In genomic region chr17:41215681-41216080, GRCh38 we compare ENCODE assay signal across 42 cellular contexts. TPM values are rescaled to one million over a fixed set of nuclear protein-coding genes. Genes with fewer than 3 reads are reported as not detected.
"Had no signal": no experiment of that assay in that cellular context is flagged by ENCODE, and none has a peak within 500 bp of the region (broad histone marks: within the 10 kb centered on the region; RNA-seq: fewer than 3 reads in every experiment).

No MANE protein-coding gene starts in this region.

- H3K9me3 Mint-ChIP-seq: activated T-helper 2 cell treated with anti-CD3 and anti-CD28 coated beads, Interferon-gamma antibody, Interleukin-2, Interleukin-4, amounts not matched to agents 10 μg/mL and 5 μg/mL and 100 μg/mL, durations not matched to agents 14 hours and 24 hours and 36 hours had no signal

- H3K36me3 ChIP-seq: adrenal gland, ascending aorta, brain microvascular endothelial cell, breast epithelium, cardiac muscle cell had no signal

- H3K4me1 Mint-ChIP-seq: activated naive CD4-positive, alpha-beta T cell treated with anti-CD3 and anti-CD28 coated beads, Interleukin-2, amount 10 ng/mL, durations not matched to agents 7 days and 5 days; activated naive CD8-positive, alpha-beta T cell treated with anti-CD3 and anti-CD28 coated beads, Interleukin-2, amount 10 ng/mL, durations not matched to agents 7 days and 5 days; brain; central memory CD8-positive, alpha-beta T cell had no signal

- H3K27ac ChIP-seq: adrenal gland, ascending aorta, body of pancreas, brain microvascular endothelial cell, breast epithelium, cardiac muscle cell had no signal

- DNase-seq: activated effector memory CD4-positive, alpha-beta T cell treated with anti-CD3 and anti-CD28 coated beads, Interleukin-2, amount 50 U/mL, for 16 hours; activated effector memory CD4-positive, alpha-beta T cell treated with Interleukin-2 at 50 U/mL for 16 hours; activated gamma-delta T cell; activated gamma-delta T cell treated with Interleukin-2 at 50 U/mL for 16 hours; activated naive CD4-positive, alpha-beta T cell; activated naive CD4-positive, alpha-beta T cell treated with anti-CD3 and anti-CD28 coated beads for 36 hours; activated naive CD4-positive, alpha-beta T cell treated with anti-CD3 and anti-CD28 coated beads, Interleukin-2, amount 10 ng/mL, durations not matched to agents 7 days and 5 days; activated naive CD4-positive, alpha-beta T cell treated with anti-CD3 and anti-CD28 coated beads, Interleukin-2, amount 50 U/mL, for 16 hours; activated naive CD8-positive, alpha-beta T cell treated with anti-CD3 and anti-CD28 coated beads for 36 hours; activated naive CD8-positive, alpha-beta T cell treated with anti-CD3 and anti-CD28 coated beads, Interleukin-2, amount 10 ng/mL, durations not matched to agents 7 days and 5 days; activated naive CD8-positive, alpha-beta T cell treated with anti-CD3 and anti-CD28 coated beads, Interleukin-2, amount 50 U/mL, for 24 hours; activated T-cell treated with anti-CD3 and anti-CD28 coated beads, Interleukin-2, amount 50 U/mL, for 1 hour; activated T-cell treated with anti-CD3 and anti-CD28 coated beads, Interleukin-2, amount 50 U/mL, for 24 hours; activated T-cell treated with anti-CD3 and anti-CD28 coated beads, Interleukin-2, amount 50 U/mL, for 4 hours; activated T-cell treated with anti-CD3 and anti-CD28 coated beads, Interleukin-2, amount 50 U/mL, for 48 hours; activated T-cell treated with anti-CD3 and anti-CD28 coated beads, Interleukin-2, amount 50 U/mL, for 72 hours; adrenal gland; amniotic stem cell; amygdala; anterior cingulate cortex; aorta; body of pancreas; brain microvascular endothelial cell; caudate nucleus; central memory CD4-positive, alpha-beta T cell; cerebellar nuclear complex had no signal

- H3K36me3 Mint-ChIP-seq: activated naive CD4-positive, alpha-beta T cell treated with anti-CD3 and anti-CD28 coated beads, Interleukin-2, amount 10 ng/mL, durations not matched to agents 7 days and 5 days; activated naive CD8-positive, alpha-beta T cell treated with anti-CD3 and anti-CD28 coated beads for 36 hours; activated naive CD8-positive, alpha-beta T cell treated with anti-CD3 and anti-CD28 coated beads, Interleukin-2, amount 10 ng/mL, durations not matched to agents 7 days and 5 days; brain had no signal

- H3K4me3 Mint-ChIP-seq: activated naive CD4-positive, alpha-beta T cell treated with anti-CD3 and anti-CD28 coated beads for 36 hours; activated naive CD4-positive, alpha-beta T cell treated with anti-CD3 and anti-CD28 coated beads, Interleukin-2, amount 10 ng/mL, durations not matched to agents 7 days and 5 days; activated naive CD8-positive, alpha-beta T cell; activated naive CD8-positive, alpha-beta T cell treated with anti-CD3 and anti-CD28 coated beads for 36 hours; activated naive CD8-positive, alpha-beta T cell treated with anti-CD3 and anti-CD28 coated beads, Interleukin-2, amount 10 ng/mL, durations not matched to agents 7 days and 5 days; activated naive CD8-positive, alpha-beta T cell treated with anti-CD3 and anti-CD28 coated beads, Interleukin-2, amount 50 U/mL, for 24 hours; activated T-cell treated with anti-CD3 and anti-CD28 coated beads, Interleukin-2, amount 50 U/mL, for 24 hours; activated T-cell treated with anti-CD3 and anti-CD28 coated beads, Interleukin-2, amount 50 U/mL, for 4 hours; activated T-cell treated with anti-CD3 and anti-CD28 coated beads, Interleukin-2, amount 50 U/mL, for 72 hours; activated T-helper 1 cell treated with anti-CD3 and anti-CD28 coated beads, Interleukin-12 subunit alpha, Interleukin-12 subunit beta, Interleukin-2, Interleukin-4 antibody, amounts not matched to agents 30 ng/mL and 10 ng/mL and 1 ng/mL, durations not matched to agents 14 hours and 24 hours and 36 hours; activated T-helper 17 cell treated with anti-CD3 and anti-CD28 coated beads, Interleukin-2, amount 50 U/mL, for 72 hours; brain; central memory CD8-positive, alpha-beta T cell had no signal

- H3K27ac Mint-ChIP-seq: activated naive CD4-positive, alpha-beta T cell treated with anti-CD3 and anti-CD28 coated beads for 36 hours; activated naive CD4-positive, alpha-beta T cell treated with anti-CD3 and anti-CD28 coated beads, Interleukin-2, amount 10 ng/mL, durations not matched to agents 7 days and 5 days; activated naive CD4-positive, alpha-beta T cell treated with anti-CD3 and anti-CD28 coated beads, Interleukin-2, amount 50 U/mL, for 72 hours; activated naive CD8-positive, alpha-beta T cell; activated naive CD8-positive, alpha-beta T cell treated with anti-CD3 and anti-CD28 coated beads for 36 hours; activated naive CD8-positive, alpha-beta T cell treated with anti-CD3 and anti-CD28 coated beads, Interleukin-2, amount 10 ng/mL, durations not matched to agents 7 days and 5 days; activated naive CD8-positive, alpha-beta T cell treated with anti-CD3 and anti-CD28 coated beads, Interleukin-2, amount 50 U/mL, for 24 hours; activated T-cell treated with anti-CD3 and anti-CD28 coated beads, Interleukin-2, amount 50 U/mL, for 24 hours; activated T-cell treated with anti-CD3 and anti-CD28 coated beads, Interleukin-2, amount 50 U/mL, for 72 hours; activated T-helper 1 cell treated with anti-CD3 and anti-CD28 coated beads, Interleukin-12 subunit alpha, Interleukin-12 subunit beta, Interleukin-2, Interleukin-4 antibody, amounts not matched to agents 30 ng/mL and 10 ng/mL and 1 ng/mL, durations not matched to agents 14 hours and 24 hours and 36 hours; activated T-helper 17 cell treated with anti-CD3 and anti-CD28 coated beads, Interleukin-2, amount 50 U/mL, for 72 hours; activated T-helper 2 cell treated with anti-CD3 and anti-CD28 coated beads, Interferon-gamma antibody, Interleukin-2, Interleukin-4, amounts not matched to agents 10 μg/mL and 5 μg/mL and 100 μg/mL, durations not matched to agents 14 hours and 24 hours and 36 hours; brain had no signal

- H3K4me1 ChIP-seq: adrenal gland, ascending aorta, body of pancreas, breast epithelium had no signal

- FAIRE-seq: astrocyte, bronchial epithelial cell had no signal

- H3K4me3 ChIP-seq: adrenal gland, ascending aorta, body of pancreas, breast epithelium, cardiac muscle cell had no signal

- H3K27me3 ChIP-seq: ascending aorta, body of pancreas, brain microvascular endothelial cell, breast epithelium had no signal

- ATAC-seq: activated naive CD4-positive, alpha-beta T cell treated with anti-CD3 and anti-CD28 coated beads, Interleukin-2, amount 50 U/mL, for 72 hours; activated naive CD8-positive, alpha-beta T cell treated with anti-CD3 and anti-CD28 coated beads, Interleukin-2, amount 50 U/mL, for 24 hours; activated T-cell treated with anti-CD3 and anti-CD28 coated beads, Interleukin-2, amount 50 U/mL, for 4 hours; activated T-cell treated with anti-CD3 and anti-CD28 coated beads, Interleukin-2, amount 50 U/mL, for 72 hours; activated T-helper 17 cell treated with anti-CD3 and anti-CD28 coated beads, Interleukin-2, amount 50 U/mL, for 72 hours; body of pancreas had no signal

- H3K9me3 ChIP-seq: adrenal gland, ascending aorta, body of pancreas, breast epithelium had no signal

- H3K27me3 Mint-ChIP-seq: activated naive CD8-positive, alpha-beta T cell treated with anti-CD3 and anti-CD28 coated beads for 36 hours; activated naive CD8-positive, alpha-beta T cell treated with anti-CD3 and anti-CD28 coated beads, Interleukin-2, amount 10 ng/mL, durations not matched to agents 7 days and 5 days had no signal

RNA-seq across cellular contexts. Expression of gene KRTAP9-2, which starts 10.8 kb away (rescaled TPM):
- total RNA-seq: activated naive CD4-positive, alpha-beta T cell treated with anti-CD3 and anti-CD28 coated beads for 36 hours; activated naive CD4-positive, alpha-beta T cell treated with anti-CD3 and anti-CD28 coated beads, Interleukin-2, amount 50 U/mL, for 72 hours; activated naive CD8-positive, alpha-beta T cell treated with anti-CD3 and anti-CD28 coated beads for 36 hours; activated naive CD8-positive, alpha-beta T cell treated with anti-CD3 and anti-CD28 coated beads, Interleukin-2, amount 10 ng/mL, durations not matched to agents 7 days and 5 days; activated T-cell treated with anti-CD3 and anti-CD28 coated beads, Interleukin-2, amount 50 U/mL, for 4 hours; activated T-cell treated with anti-CD3 and anti-CD28 coated beads, Interleukin-2, amount 50 U/mL, for 72 hours; activated T-helper 1 cell treated with anti-CD3 and anti-CD28 coated beads, Interleukin-12 subunit alpha, Interleukin-12 subunit beta, Interleukin-2, Interleukin-4 antibody, amounts not matched to agents 30 ng/mL and 10 ng/mL and 1 ng/mL, durations not matched to agents 14 hours and 24 hours and 36 hours; activated T-helper 17 cell treated with anti-CD3 and anti-CD28 coated beads, Interleukin-2, amount 50 U/mL, for 72 hours; activated T-helper 2 cell treated with anti-CD3 and anti-CD28 coated beads, Interferon-gamma antibody, Interleukin-2, Interleukin-4, amounts not matched to agents 10 μg/mL and 5 μg/mL and 100 μg/mL, durations not matched to agents 14 hours and 24 hours and 36 hours; adrenal gland; aorta; ascending aorta; astrocyte; body of pancreas; breast epithelium; bronchial epithelial cell; cardiac muscle cell; cardiac septum; cerebellum; chondrocyte had no signal
- polyA plus RNA-seq: adipose tissue, adrenal gland, aorta, cardiac muscle cell had no signal

RNA-seq across cellular contexts. Expression of gene KRTAP9-3, which starts 16.6 kb away (rescaled TPM):
- total RNA-seq: activated naive CD4-positive, alpha-beta T cell treated with anti-CD3 and anti-CD28 coated beads for 36 hours; activated naive CD4-positive, alpha-beta T cell treated with anti-CD3 and anti-CD28 coated beads, Interleukin-2, amount 50 U/mL, for 72 hours; activated naive CD8-positive, alpha-beta T cell treated with anti-CD3 and anti-CD28 coated beads for 36 hours; activated naive CD8-positive, alpha-beta T cell treated with anti-CD3 and anti-CD28 coated beads, Interleukin-2, amount 10 ng/mL, durations not matched to agents 7 days and 5 days; activated T-cell treated with anti-CD3 and anti-CD28 coated beads, Interleukin-2, amount 50 U/mL, for 4 hours; activated T-cell treated with anti-CD3 and anti-CD28 coated beads, Interleukin-2, amount 50 U/mL, for 72 hours; activated T-helper 1 cell treated with anti-CD3 and anti-CD28 coated beads, Interleukin-12 subunit alpha, Interleukin-12 subunit beta, Interleukin-2, Interleukin-4 antibody, amounts not matched to agents 30 ng/mL and 10 ng/mL and 1 ng/mL, durations not matched to agents 14 hours and 24 hours and 36 hours; activated T-helper 17 cell treated with anti-CD3 and anti-CD28 coated beads, Interleukin-2, amount 50 U/mL, for 72 hours; activated T-helper 2 cell treated with anti-CD3 and anti-CD28 coated beads, Interferon-gamma antibody, Interleukin-2, Interleukin-4, amounts not matched to agents 10 μg/mL and 5 μg/mL and 100 μg/mL, durations not matched to agents 14 hours and 24 hours and 36 hours; adrenal gland; aorta; ascending aorta; astrocyte; body of pancreas; breast epithelium; bronchial epithelial cell; cardiac muscle cell; cardiac septum; cerebellum; chondrocyte had no signal
- polyA plus RNA-seq: adipose tissue, adrenal gland, aorta, cardiac muscle cell had no signal

RNA-seq across cellular contexts. Expression of gene KRTAP9-8, which starts 22.1 kb away (rescaled TPM):
- total RNA-seq: activated naive CD4-positive, alpha-beta T cell treated with anti-CD3 and anti-CD28 coated beads for 36 hours; activated naive CD4-positive, alpha-beta T cell treated with anti-CD3 and anti-CD28 coated beads, Interleukin-2, amount 50 U/mL, for 72 hours; activated naive CD8-positive, alpha-beta T cell treated with anti-CD3 and anti-CD28 coated beads for 36 hours; activated naive CD8-positive, alpha-beta T cell treated with anti-CD3 and anti-CD28 coated beads, Interleukin-2, amount 10 ng/mL, durations not matched to agents 7 days and 5 days; activated T-cell treated with anti-CD3 and anti-CD28 coated beads, Interleukin-2, amount 50 U/mL, for 4 hours; activated T-cell treated with anti-CD3 and anti-CD28 coated beads, Interleukin-2, amount 50 U/mL, for 72 hours; activated T-helper 1 cell treated with anti-CD3 and anti-CD28 coated beads, Interleukin-12 subunit alpha, Interleukin-12 subunit beta, Interleukin-2, Interleukin-4 antibody, amounts not matched to agents 30 ng/mL and 10 ng/mL and 1 ng/mL, durations not matched to agents 14 hours and 24 hours and 36 hours; activated T-helper 17 cell treated with anti-CD3 and anti-CD28 coated beads, Interleukin-2, amount 50 U/mL, for 72 hours; activated T-helper 2 cell treated with anti-CD3 and anti-CD28 coated beads, Interferon-gamma antibody, Interleukin-2, Interleukin-4, amounts not matched to agents 10 μg/mL and 5 μg/mL and 100 μg/mL, durations not matched to agents 14 hours and 24 hours and 36 hours; adrenal gland; aorta; ascending aorta; astrocyte; body of pancreas; breast epithelium; bronchial epithelial cell; cardiac muscle cell; cardiac septum; cerebellum; chondrocyte had no signal
- polyA plus RNA-seq: adipose tissue, adrenal gland, aorta, cardiac muscle cell had no signal

RNA-seq across cellular contexts. Expression of gene KRTAP9-1, which starts 26.0 kb away (rescaled TPM):
- total RNA-seq: activated naive CD4-positive, alpha-beta T cell treated with anti-CD3 and anti-CD28 coated beads for 36 hours; activated naive CD4-positive, alpha-beta T cell treated with anti-CD3 and anti-CD28 coated beads, Interleukin-2, amount 50 U/mL, for 72 hours; activated naive CD8-positive, alpha-beta T cell treated with anti-CD3 and anti-CD28 coated beads for 36 hours; activated naive CD8-positive, alpha-beta T cell treated with anti-CD3 and anti-CD28 coated beads, Interleukin-2, amount 10 ng/mL, durations not matched to agents 7 days and 5 days; activated T-cell treated with anti-CD3 and anti-CD28 coated beads, Interleukin-2, amount 50 U/mL, for 4 hours; activated T-cell treated with anti-CD3 and anti-CD28 coated beads, Interleukin-2, amount 50 U/mL, for 72 hours; activated T-helper 1 cell treated with anti-CD3 and anti-CD28 coated beads, Interleukin-12 subunit alpha, Interleukin-12 subunit beta, Interleukin-2, Interleukin-4 antibody, amounts not matched to agents 30 ng/mL and 10 ng/mL and 1 ng/mL, durations not matched to agents 14 hours and 24 hours and 36 hours; activated T-helper 17 cell treated with anti-CD3 and anti-CD28 coated beads, Interleukin-2, amount 50 U/mL, for 72 hours; activated T-helper 2 cell treated with anti-CD3 and anti-CD28 coated beads, Interferon-gamma antibody, Interleukin-2, Interleukin-4, amounts not matched to agents 10 μg/mL and 5 μg/mL and 100 μg/mL, durations not matched to agents 14 hours and 24 hours and 36 hours; adrenal gland; aorta; ascending aorta; astrocyte; body of pancreas; breast epithelium; bronchial epithelial cell; cardiac muscle cell; cardiac septum; cerebellum; chondrocyte had no signal
- polyA plus RNA-seq: adipose tissue, adrenal gland, aorta, cardiac muscle cell had no signal

RNA-seq across cellular contexts. Expression of gene KRTAP4-1, which starts 31.0 kb away (rescaled TPM):
- total RNA-seq: activated naive CD4-positive, alpha-beta T cell treated with anti-CD3 and anti-CD28 coated beads for 36 hours; activated naive CD4-positive, alpha-beta T cell treated with anti-CD3 and anti-CD28 coated beads, Interleukin-2, amount 50 U/mL, for 72 hours; activated naive CD8-positive, alpha-beta T cell treated with anti-CD3 and anti-CD28 coated beads for 36 hours; activated naive CD8-positive, alpha-beta T cell treated with anti-CD3 and anti-CD28 coated beads, Interleukin-2, amount 10 ng/mL, durations not matched to agents 7 days and 5 days; activated T-cell treated with anti-CD3 and anti-CD28 coated beads, Interleukin-2, amount 50 U/mL, for 4 hours; activated T-cell treated with anti-CD3 and anti-CD28 coated beads, Interleukin-2, amount 50 U/mL, for 72 hours; activated T-helper 1 cell treated with anti-CD3 and anti-CD28 coated beads, Interleukin-12 subunit alpha, Interleukin-12 subunit beta, Interleukin-2, Interleukin-4 antibody, amounts not matched to agents 30 ng/mL and 10 ng/mL and 1 ng/mL, durations not matched to agents 14 hours and 24 hours and 36 hours; activated T-helper 17 cell treated with anti-CD3 and anti-CD28 coated beads, Interleukin-2, amount 50 U/mL, for 72 hours; activated T-helper 2 cell treated with anti-CD3 and anti-CD28 coated beads, Interferon-gamma antibody, Interleukin-2, Interleukin-4, amounts not matched to agents 10 μg/mL and 5 μg/mL and 100 μg/mL, durations not matched to agents 14 hours and 24 hours and 36 hours; adrenal gland; aorta; ascending aorta; astrocyte; body of pancreas; breast epithelium; bronchial epithelial cell; cardiac muscle cell; cardiac septum; cerebellum; chondrocyte had no signal
- polyA plus RNA-seq: adipose tissue, adrenal gland, aorta, cardiac muscle cell had no signal
